ENCODE assay signal across 11 cellular contexts in the genomic region with DNA sequence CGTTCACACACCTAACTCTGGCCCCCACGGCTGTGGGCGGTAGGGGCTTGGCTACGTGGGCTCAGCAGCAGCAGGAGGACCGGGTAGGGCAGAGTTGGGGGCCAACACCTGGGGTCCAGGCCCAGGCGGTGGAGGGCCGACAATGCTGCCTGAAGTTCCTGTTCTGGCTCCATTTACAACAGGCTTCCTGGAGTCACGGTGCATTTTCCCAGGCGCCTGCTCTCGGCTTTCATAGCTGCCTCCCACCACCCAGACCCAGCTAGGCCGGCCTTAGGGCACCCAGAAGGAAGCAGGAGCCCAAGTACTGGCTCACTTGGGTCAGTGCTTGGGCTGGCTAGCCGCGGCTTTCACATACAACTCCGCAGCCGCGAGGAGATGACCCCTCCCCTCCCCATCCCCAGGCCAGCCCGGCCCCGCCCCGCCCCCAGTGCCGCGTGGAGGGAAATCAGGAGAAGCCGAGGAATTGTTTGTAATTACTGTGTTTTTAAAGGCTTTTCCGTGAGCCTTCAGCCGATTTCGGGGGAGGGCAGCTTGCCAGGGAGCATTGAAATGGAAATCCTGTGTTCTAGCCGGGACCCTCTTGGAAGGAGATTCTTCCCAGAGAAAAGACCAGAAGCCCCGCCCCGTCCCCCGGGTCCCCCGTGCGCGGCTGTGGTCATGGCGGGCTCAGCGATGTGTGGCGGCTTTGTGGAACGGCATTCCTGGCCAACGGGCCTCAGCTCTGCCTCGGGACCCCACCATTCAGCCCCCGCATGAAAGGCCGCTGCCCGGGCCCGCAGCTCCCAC. TPM values are rescaled to one million over a fixed set of nuclear protein-coding genes. Genes with fewer than 3 reads are reported as not detected.
DNase-seq lines count a peak whose midpoint lies in the region; ATAC-seq and TF ChIP-seq lines count a peak whose summit lies in the region.
"Had no signal": no experiment of that assay in that cellular context is flagged by ENCODE, and none has a peak within 500 bp of the region (broad histone marks: within the 10 kb centered on the region; RNA-seq: fewer than 3 reads in every experiment).

No MANE protein-coding gene starts in this region.

- H3K27ac Mint-ChIP-seq in activated naive CD8-positive, alpha-beta T cell treated with anti-CD3 and anti-CD28 coated beads for 36 hours: no peak overlapping the region

- H3K9ac ChIP-seq in skeletal muscle tissue (ENCODE audit: low read depth in 1 of 3, low read length in 3 of 3): peak overlapping the region in 2 of 3 donors; percentile 30 to 50

- H3K4me3 Mint-ChIP-seq in activated naive CD8-positive, alpha-beta T cell treated with anti-CD3 and anti-CD28 coated beads for 36 hours: no peak overlapping the region

- no peaks in the 10 kb centered on the region for H3K27me3 ChIP-seq in HAP-1 (ENCODE audit: low read depth)
- peaks cover 14 to 16% of the 10 kb centered on the region in 2 donors for H3K27me3 ChIP-seq in left lung
- peaks cover 0 to 20% (median 0%) of the 10 kb centered on the region in 3 donors for H3K27me3 ChIP-seq in skeletal muscle tissue (ENCODE audit: control insufficient read depth in 3 of 3, insufficient read depth in 3 of 3, low read length in 3 of 3)

- intact Hi-C loops in left lung (cut with DNase I): no loop called here

- H3K4me1 Mint-ChIP-seq in activated naive CD8-positive, alpha-beta T cell treated with anti-CD3 and anti-CD28 coated beads for 36 hours: no peaks in the 10 kb centered on the region

- H3K4me1 ChIP-seq in HAP-1: peaks cover 60% of the 10 kb centered on the region
- no peaks in the 10 kb centered on the region for H3K4me1 ChIP-seq in left lung
- peaks cover 0 to 7% (median 4%) of the 10 kb centered on the region in 3 donors for H3K4me1 ChIP-seq in skeletal muscle tissue (ENCODE audit: control insufficient read depth in 3 of 3, insufficient read depth in 3 of 3, low read length in 3 of 3)

- H3K27me3 Mint-ChIP-seq in activated naive CD8-positive, alpha-beta T cell treated with anti-CD3 and anti-CD28 coated beads for 36 hours: peaks cover 19% of the 10 kb centered on the region

- H3K36me3 Mint-ChIP-seq in activated naive CD8-positive, alpha-beta T cell treated with anti-CD3 and anti-CD28 coated beads for 36 hours: no peaks in the 10 kb centered on the region

- peak; percentile 50 for ATAC-seq in left lung
- no peak for ATAC-seq in SK-N-SH treated with all-trans-retinoic acid at 6 μM for 48 hours
- ATAC-seq: left colon had no signal

- no peak for TF ChIP-seq CTCF in left lung (IDR thresholded peaks at IDR 0.05)
- TF ChIP-seq CTCF in GM10266 (IDR thresholded peaks at IDR 0.05; ENCODE audit: control insufficient read depth, insufficient read depth, low read depth, missing control alignments): no peak

- H3K36me3 ChIP-seq in HAP-1 (replicated peaks): no peaks in the 10 kb centered on the region
- H3K36me3 ChIP-seq in left lung: no peaks in the 10 kb centered on the region
- no peaks in the 10 kb centered on the region for H3K36me3 ChIP-seq in skeletal muscle tissue (ENCODE audit: control insufficient read depth in 3 of 3, insufficient read depth in 3 of 3, low read length in 3 of 3)
- H3K36me3 ChIP-seq: WERI-Rb-1 had no signal

- no peaks in the 10 kb centered on the region for H3K9me3 ChIP-seq in HAP-1
- H3K9me3 ChIP-seq in left lung: no peaks in the 10 kb centered on the region
- H3K9me3 ChIP-seq in skeletal muscle tissue (ENCODE audit: control insufficient read depth in 3 of 3, low read length in 3 of 3): no peaks in the 10 kb centered on the region

- peak overlapping the region; percentile 22 for H3K4me3 ChIP-seq in HAP-1
- H3K4me3 ChIP-seq in left lung: no peak overlapping the region
- no peak overlapping the region for H3K4me3 ChIP-seq in skeletal muscle tissue (ENCODE audit: low read length in 3 of 3)
- H3K4me3 ChIP-seq: PC-9 had no signal

- in situ Hi-C loops in HAP-1 (cut with MboI; ENCODE audit: low sequenced_read_pairs): loop anchor here (10.0 kb wide), 1 partner anchor 312 kb away; a partner anchor contains a TSS

- DNase-seq in HAP-1 (ENCODE audit: low spot score in 2 of 2): peak; percentile 96 to 97
- peak; percentile 82 for DNase-seq in ecto neural progenitor cell (ENCODE audit: low spot score)
- no peak for DNase-seq in left lung
- no peak for DNase-seq in activated naive CD8-positive, alpha-beta T cell treated with anti-CD3 and anti-CD28 coated beads for 36 hours
- no peak for DNase-seq in stimulated activated CD8-positive, alpha-beta memory T cell treated with anti-CD3 and anti-CD28 coated beads, Interleukin-4, amount 100 ng/mL, for 48 hours
- DNase-seq in GM10266 (ENCODE audit: extremely low spot score): no peak
- DNase-seq: PC-9, WERI-Rb-1 had no signal

- H3K9me3 Mint-ChIP-seq in activated naive CD8-positive, alpha-beta T cell treated with anti-CD3 and anti-CD28 coated beads for 36 hours: no peaks in the 10 kb centered on the region

- H3K27ac ChIP-seq in left lung (peak overlapping the region; percentile 37 to 76), skeletal muscle tissue (ENCODE audit: low read depth, low read length) (peak overlapping the region; percentile 62)
- H3K27ac ChIP-seq: PC-9, WERI-Rb-1 had no signal

TF ChIP-seq in SK-N-SH treated with all-trans-retinoic acid at 6 μM for 48 hours, 23 proteins besides CTCF, POLR2A, EP300 and RAD21:
- TF ChIP-seq, protein P1, sequence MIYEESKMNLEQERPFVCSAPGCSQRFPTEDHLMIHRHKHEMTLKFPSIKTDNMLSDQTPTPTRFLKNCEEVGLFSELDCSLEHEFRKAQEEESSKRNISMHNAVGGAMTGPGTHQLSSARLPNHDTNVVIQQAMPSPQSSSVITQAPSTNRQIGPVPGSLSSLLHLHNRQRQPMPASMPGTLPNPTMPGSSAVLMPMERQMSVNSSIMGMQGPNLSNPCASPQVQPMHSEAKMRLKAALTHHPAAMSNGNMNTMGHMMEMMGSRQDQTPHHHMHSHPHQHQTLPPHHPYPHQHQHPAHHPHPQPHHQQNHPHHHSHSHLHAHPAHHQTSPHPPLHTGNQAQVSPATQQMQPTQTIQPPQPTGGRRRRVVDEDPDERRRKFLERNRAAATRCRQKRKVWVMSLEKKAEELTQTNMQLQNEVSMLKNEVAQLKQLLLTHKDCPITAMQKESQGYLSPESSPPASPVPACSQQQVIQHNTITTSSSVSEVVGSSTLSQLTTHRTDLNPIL (CRISPR knock-in tag; IDR thresholded peaks at IDR 0.05; ENCODE audit: low read depth): no peak
- no peak for TF ChIP-seq OSR1 (CRISPR knock-in tag; IDR thresholded peaks at IDR 0.05)
- no peak for TF ChIP-seq RARB (CRISPR knock-in tag; IDR thresholded peaks at IDR 0.05)
- no peak for TF ChIP-seq SNAI2 (CRISPR knock-in tag; IDR thresholded peaks at IDR 0.05)
- TF ChIP-seq ZNF565 (CRISPR knock-in tag; conservative IDR thresholded peaks at IDR 0.05; ENCODE audit: low read depth): no peak

RNA-seq across cellular contexts. Expression of a gene that starts 28.5 kb away (rescaled TPM):
- total RNA-seq in left lung: 10 to 100 TPM; 20.7 to 28.7 TPM
- total RNA-seq in skeletal muscle tissue: 51.7 TPM
- total RNA-seq in activated naive CD8-positive, alpha-beta T cell treated with anti-CD3 and anti-CD28 coated beads for 36 hours: 10 to 100 TPM; 22.4 to 22.9 TPM

Comparison
In these comparisons a context has a peak if more than half of its experiments do, and no peak if none do; other contexts are left out.
1. DNase-seq: peak in HAP-1 (2 of 2) and ecto neural progenitor cell (single experiment); none in left lung (0 of 2), activated naive CD8-positive, alpha-beta T cell treated with anti-CD3 and anti-CD28 coated beads for 36 hours (single experiment), stimulated activated CD8-positive, alpha-beta memory T cell treated with anti-CD3 and anti-CD28 coated beads, Interleukin-4, amount 100 ng/mL, for 48 hours (single experiment) and GM10266 (single experiment).